8 cellular contexts compared by ENCODE assay signal in genomic region chr5:133968057-133968993, GRCh38. TPM values are rescaled to one million over a fixed set of nuclear protein-coding genes. Genes with fewer than 3 reads are reported as not detected.
DNase-seq lines count a peak whose midpoint lies in the region; ATAC-seq, FAIRE-seq and TF ChIP-seq lines count a peak whose summit lies in the region.

Gene C5orf15, minus strand, starts transcription at chr5:133968625. Its CDS starts 41 bp downstream, at chr5:133968584.

- POLR2A ChIA-PET in OCI-LY7 (lab: Charles Lee), result interaction anchor here (0.8 to 1.9 kb wide), 4 partner anchors 13 to 55 kb away, joined by 3 to 7 read pairs (median 4); no protein-coding TSS in a partner anchor
- POLR2A ChIA-PET in endothelial cell of umbilical vein (lab: Charles Lee), result interaction anchor here (0.6 to 0.7 kb wide), 2 partner anchors 14 to 415 kb away, joined by 6 read pairs; no protein-coding TSS in a partner anchor

- CTCF ChIA-PET in OCI-LY7 (lab: Charles Lee; ENCODE audit: unreplicated experiment), result no interaction called here
- CTCF ChIA-PET in endothelial cell of umbilical vein (lab: Charles Lee), result interaction anchor here (1.3 to 3.4 kb wide), 3 partner anchors 10 to 15 kb away, joined by 3 to 15 read pairs (median 5); no protein-coding TSS in a partner anchor

- peaks cover 31% of the 10 kb centered on the region for H3K4me1 ChIP-seq in OCI-LY7 (ENCODE audit: insufficient read depth, low read length, poor library complexity, severe bottlenecking)
- peaks cover 7% of the 10 kb centered on the region for H3K4me1 ChIP-seq in endothelial cell of umbilical vein (ENCODE audit: control insufficient read depth, extremely low read depth, insufficient read depth, low read length)

- no peaks in the 10 kb centered on the region for H3K9me2 ChIP-seq in OCI-LY7 (ENCODE audit: insufficient read depth, low read length)

- H3K27ac ChIP-seq in OCI-LY7 (ENCODE audit: low read depth, low read length, poor library complexity, severe bottlenecking) (peak within 1 kb of the TSS; percentile 44), endothelial cell of umbilical vein (ENCODE audit: insufficient read depth, low read depth, low read length) (peak within 1 kb of the TSS; percentile 45)

- intact Hi-C loops in OCI-LY7 (cut with micrococcal nuclease; ENCODE audit: unreplicated experiment), result no loop called here
- intact Hi-C loops in endothelial cell of umbilical vein (cut with micrococcal nuclease), result loop anchor here (2.0 kb wide), 1 partner anchor 36 kb away; the partner anchor contains the start of gene VDAC1

- H3K79me2 ChIP-seq in OCI-LY7 (ENCODE audit: insufficient read depth, low read depth, low read length) (peaks cover 41% of the 10 kb centered on the region; the same call in 1 of the 2 replicates), endothelial cell of umbilical vein (ENCODE audit: control insufficient read depth, insufficient read depth, low read length) (peaks cover 35% of the 10 kb centered on the region)

- peak within 1 kb of the TSS; percentile 95 for H3K4me2 ChIP-seq in OCI-LY7 (ENCODE audit: low read length)
- peak within 1 kb of the TSS; percentile 85 for H3K4me2 ChIP-seq in endothelial cell of umbilical vein (ENCODE audit: insufficient read depth, low read length)

- peak; percentile 78 for TF ChIP-seq POLR2A in endothelial cell of umbilical vein (IDR thresholded peaks at IDR 0.05; ENCODE audit: low read depth, low read length)

- H4K20me1 ChIP-seq in OCI-LY7 (ENCODE audit: insufficient read depth, low read length) (0 out of 2 replicates have a peak, but pooled peaks cover 3% of the 10 kb centered on the region), endothelial cell of umbilical vein (replicated peaks; ENCODE audit: control insufficient read depth, extremely low read depth, insufficient read depth, low read length) (no peaks in the 10 kb centered on the region)

- peak within 1 kb of the TSS; percentile 86 for H3K4me3 ChIP-seq in OCI-LY7 (ENCODE audit: low read depth, low read length, poor library complexity, severe bottlenecking)
- H3K4me3 ChIP-seq in endothelial cell of umbilical vein (replicated peaks in 1 of 3; ENCODE audit: insufficient read depth in 1 of 3, low read depth in 1 of 3, low read length in 3 of 3), result peak within 1 kb of the TSS; percentile 65 to 86 (median 74)

- ATAC-seq in GM21526 (IDR thresholded peaks at IDR 0.05; ENCODE audit: low FRiP score, unreplicated experiment), result peak; percentile 97

- DNase-seq in DMS 273 (lab: John Stamatoyannopoulos, UW; ENCODE audit: unreplicated experiment), result peak; percentile 99
- DNase-seq in HuH-7.5 (ENCODE audit: low spot score), result peak; percentile 67
- peak; percentile 96 for DNase-seq in OCI-LY7 (ENCODE audit: low spot score)
- DNase-seq in activated T-cell treated with anti-CD3 and anti-CD28 coated beads for 1 hour (ENCODE audit: low read depth), result peak; percentile 75
- DNase-seq in endothelial cell of umbilical vein (ENCODE audit: low read depth, low spot score), result peak; percentile 97
- DNase-seq in midbrain (lab: John Stamatoyannopoulos, UW), result peak; percentile 98
- DNase-seq in stimulated activated CD8-positive, alpha-beta memory T cell treated with anti-CD3 and anti-CD28 coated beads, Interleukin-2, amount 100 ng/mL, for 1 hour (ENCODE audit: low read depth in 2 of 2), result peak; percentile 76 to 81

- H3K9me1 ChIP-seq in endothelial cell of umbilical vein (replicated peaks; ENCODE audit: control insufficient read depth, extremely low read depth, insufficient read depth, low read length), result no peaks in the 10 kb centered on the region

- dilution Hi-C loops in endothelial cell of umbilical vein (cut with MboI; ENCODE audit: extremely low pct_ligation_motif_present, low sequenced_read_pairs), result no loop called here

- 0 out of 2 replicates have a peak, but pooled peaks cover 3% of the 10 kb centered on the region for H3K9me3 ChIP-seq in OCI-LY7 (ENCODE audit: low read length)
- H3K9me3 ChIP-seq in endothelial cell of umbilical vein (replicated peaks; ENCODE audit: control insufficient read depth, insufficient read depth, low read length), result no peaks in the 10 kb centered on the region

- H2AFZ ChIP-seq in OCI-LY7 (ENCODE audit: low read length) (peak within 1 kb of the TSS; percentile 40; the same call in 1 of the 2 replicates), endothelial cell of umbilical vein (ENCODE audit: low read depth, low read length) (peak within 1 kb of the TSS; percentile 32)

- FAIRE-seq in endothelial cell of umbilical vein (lab: Jason Lieb, UNC), result peak; percentile 86

- peaks cover 35% of the 10 kb centered on the region for H3K36me3 ChIP-seq in OCI-LY7 (ENCODE audit: insufficient read depth, low read length)
- H3K36me3 ChIP-seq in endothelial cell of umbilical vein (ENCODE audit: control insufficient read depth in 2 of 2, extremely low read depth in 1 of 2, insufficient read depth in 2 of 2, low read length in 2 of 2), result peaks cover 7 to 9% of the 10 kb centered on the region in 2 experiments

- TF ChIP-seq CTCF in OCI-LY7 (conservative IDR thresholded peaks at IDR 0.05; ENCODE audit: low read length), result 0 out of 2 replicates have a peak, but pooled peaks have one; percentile 17
- TF ChIP-seq CTCF in endothelial cell of umbilical vein (IDR thresholded peaks at IDR 0.05; ENCODE audit: extremely low read depth in 1 of 2, insufficient read depth in 1 of 2, low read depth in 1 of 2, low read length in 2 of 2), result peak in 1 of 2 donors; percentile 9

- BruUV-seq in OCI-LY7 (replicated peaks; lab: Mats Ljungman, UMichigan) (no TSS peak), endothelial cell of umbilical vein (replicated peaks; lab: Mats Ljungman, UMichigan) (no TSS peak)

- no peaks in the 10 kb centered on the region for H3K27me3 ChIP-seq in endothelial cell of umbilical vein (ENCODE audit: control insufficient read depth in 2 of 2, insufficient read depth in 2 of 2, low read length in 2 of 2)

- H3K9ac ChIP-seq in endothelial cell of umbilical vein (replicated peaks; ENCODE audit: extremely low read depth, insufficient read depth, low read length), result peak within 1 kb of the TSS; percentile 81

TF ChIP-seq in endothelial cell of umbilical vein, 7 proteins besides CTCF, POLR2A, EP300 and RAD21:
- TF ChIP-seq GATA2 (IDR thresholded peaks at IDR 0.05; ENCODE audit: insufficient read depth, insufficient read length, low read depth, low read length) (no peak), MYC (IDR thresholded peaks at IDR 0.05; ENCODE audit: low read depth, low read length) (no peak), POLR2AphosphoS5 (IDR thresholded peaks at IDR 0.05; ENCODE audit: insufficient read depth, low read depth, low read length) (peak; percentile 82), EZH2 (IDR thresholded peaks at IDR 0.05; ENCODE audit: borderline replicate concordance, low read depth, low read length, severe bottlenecking) (no peak), MAX (IDR thresholded peaks at IDR 0.05; ENCODE audit: insufficient read depth, insufficient read length) (peak; percentile 54), FOS (IDR thresholded peaks at IDR 0.05; ENCODE audit: borderline replicate concordance, insufficient read depth, low read length) (no peak), JUN (IDR thresholded peaks at IDR 0.05; ENCODE audit: borderline replicate concordance, insufficient read depth, insufficient read length, low read depth) (peak; percentile 9)
TF ChIP-seq in endothelial cell of umbilical vein: peak in this region for 3.

RNA-seq across cellular contexts. Expression of gene C5orf15, which starts in this region (rescaled TPM):
- 32.5 and 46.4 TPM in 2 replicates for total RNA-seq in OCI-LY7 (2014; rRNA removed; shearing (Covaris generic))
- total RNA-seq in OCI-LY7 (2022) (32.2 and 39.2 TPM in 2 replicates), endothelial cell of umbilical vein (24.8 and 25.3 TPM in 2 replicates)
- polyA plus RNA-seq in endothelial cell of umbilical vein, result 41.1 and 45.4 TPM in 2 replicates
- 26.6 and 29.2 TPM in 2 replicates for polyA plus RNA-seq in endothelial cell of umbilical vein (2011; cell fraction: cytosol; rRNA removed)
- 16.3 and 24.2 TPM in 2 replicates for polyA plus RNA-seq in endothelial cell of umbilical vein (2011; cell fraction: nucleus; rRNA removed)
- 26.8 and 27.3 TPM in 2 replicates for polyA plus RNA-seq in endothelial cell of umbilical vein (2012)
- polyA minus RNA-seq in endothelial cell of umbilical vein, result 22.9 and 35.3 TPM in 2 replicates
- polyA minus RNA-seq in endothelial cell of umbilical vein (2011; cell fraction: cytosol; rRNA and poly(A)+ RNA removed), result 26.2 TPM
- polyA minus RNA-seq in endothelial cell of umbilical vein (2011; cell fraction: nucleus; rRNA and poly(A)+ RNA removed), result 7.3 and 9.8 TPM in 2 replicates

Comparison
In these comparisons a context has a peak if more than half of its experiments do, and no peak if none do; other contexts are left out.
1. Peak in every context shown above with its lines: DNase-seq, ATAC-seq, H3K4me3 ChIP-seq and H3K27ac ChIP-seq.